Comparison of ENCODE assay signal across 1 cellular context in genomic region chr2:128305555-128306080, GRCh38.
TF ChIP-seq lines count a peak whose summit lies in the region.

No MANE protein-coding gene starts in this region.

TF ChIP-seq in A549, 52 proteins besides CTCF, POLR2A, EP300 and RAD21 (continued from another document):
- TF ChIP-seq, protein P1, sequence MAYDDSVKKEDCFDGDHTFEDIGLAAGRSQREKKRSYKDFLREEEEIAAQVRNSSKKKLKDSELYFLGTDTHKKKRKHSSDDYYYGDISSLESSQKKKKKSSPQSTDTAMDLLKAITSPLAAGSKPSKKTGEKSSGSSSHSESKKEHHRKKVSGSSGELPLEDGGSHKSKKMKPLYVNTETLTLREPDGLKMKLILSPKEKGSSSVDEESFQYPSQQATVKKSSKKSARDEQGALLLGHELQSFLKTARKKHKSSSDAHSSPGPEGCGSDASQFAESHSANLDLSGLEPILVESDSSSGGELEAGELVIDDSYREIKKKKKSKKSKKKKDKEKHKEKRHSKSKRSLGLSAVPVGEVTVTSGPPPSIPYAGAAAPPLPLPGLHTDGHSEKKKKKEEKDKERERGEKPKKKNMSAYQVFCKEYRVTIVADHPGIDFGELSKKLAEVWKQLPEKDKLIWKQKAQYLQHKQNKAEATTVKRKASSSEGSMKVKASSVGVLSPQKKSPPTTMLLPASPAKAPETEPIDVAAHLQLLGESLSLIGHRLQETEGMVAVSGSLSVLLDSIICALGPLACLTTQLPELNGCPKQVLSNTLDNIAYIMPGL (CRISPR knock-in tag; IDR thresholded peaks at IDR 0.05; ENCODE audit: borderline replicate concordance): no peak
- no peak for TF ChIP-seq CBX8 (IDR thresholded peaks at IDR 0.05)
- no peak for TF ChIP-seq MAFK (IDR thresholded peaks at IDR 0.05; ENCODE audit: partially characterized antibody)
- TF ChIP-seq RCOR1 (IDR thresholded peaks at IDR 0.05; ENCODE audit: low read depth, low read length): no peak
- no peak for TF ChIP-seq POLR2AphosphoS2 (conservative IDR thresholded peaks at IDR 0.05; ENCODE audit: low read length)
- TF ChIP-seq, protein P2, sequence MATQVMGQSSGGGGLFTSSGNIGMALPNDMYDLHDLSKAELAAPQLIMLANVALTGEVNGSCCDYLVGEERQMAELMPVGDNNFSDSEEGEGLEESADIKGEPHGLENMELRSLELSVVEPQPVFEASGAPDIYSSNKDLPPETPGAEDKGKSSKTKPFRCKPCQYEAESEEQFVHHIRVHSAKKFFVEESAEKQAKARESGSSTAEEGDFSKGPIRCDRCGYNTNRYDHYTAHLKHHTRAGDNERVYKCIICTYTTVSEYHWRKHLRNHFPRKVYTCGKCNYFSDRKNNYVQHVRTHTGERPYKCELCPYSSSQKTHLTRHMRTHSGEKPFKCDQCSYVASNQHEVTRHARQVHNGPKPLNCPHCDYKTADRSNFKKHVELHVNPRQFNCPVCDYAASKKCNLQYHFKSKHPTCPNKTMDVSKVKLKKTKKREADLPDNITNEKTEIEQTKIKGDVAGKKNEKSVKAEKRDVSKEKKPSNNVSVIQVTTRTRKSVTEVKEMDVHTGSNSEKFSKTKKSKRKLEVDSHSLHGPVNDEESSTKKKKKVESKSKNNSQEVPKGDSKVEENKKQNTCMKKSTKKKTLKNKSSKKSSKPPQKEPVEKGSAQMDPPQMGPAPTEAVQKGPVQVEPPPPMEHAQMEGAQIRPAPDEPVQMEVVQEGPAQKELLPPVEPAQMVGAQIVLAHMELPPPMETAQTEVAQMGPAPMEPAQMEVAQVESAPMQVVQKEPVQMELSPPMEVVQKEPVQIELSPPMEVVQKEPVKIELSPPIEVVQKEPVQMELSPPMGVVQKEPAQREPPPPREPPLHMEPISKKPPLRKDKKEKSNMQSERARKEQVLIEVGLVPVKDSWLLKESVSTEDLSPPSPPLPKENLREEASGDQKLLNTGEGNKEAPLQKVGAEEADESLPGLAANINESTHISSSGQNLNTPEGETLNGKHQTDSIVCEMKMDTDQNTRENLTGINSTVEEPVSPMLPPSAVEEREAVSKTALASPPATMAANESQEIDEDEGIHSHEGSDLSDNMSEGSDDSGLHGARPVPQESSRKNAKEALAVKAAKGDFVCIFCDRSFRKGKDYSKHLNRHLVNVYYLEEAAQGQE (IDR thresholded peaks at IDR 0.05): no peak
- no peak for TF ChIP-seq TFCP2L1 (CRISPR knock-in tag; IDR thresholded peaks at IDR 0.05)
- no peak for TF ChIP-seq HOXB13 (CRISPR knock-in tag; IDR thresholded peaks at IDR 0.05; ENCODE audit: low read depth)
- TF ChIP-seq, protein P3, sequence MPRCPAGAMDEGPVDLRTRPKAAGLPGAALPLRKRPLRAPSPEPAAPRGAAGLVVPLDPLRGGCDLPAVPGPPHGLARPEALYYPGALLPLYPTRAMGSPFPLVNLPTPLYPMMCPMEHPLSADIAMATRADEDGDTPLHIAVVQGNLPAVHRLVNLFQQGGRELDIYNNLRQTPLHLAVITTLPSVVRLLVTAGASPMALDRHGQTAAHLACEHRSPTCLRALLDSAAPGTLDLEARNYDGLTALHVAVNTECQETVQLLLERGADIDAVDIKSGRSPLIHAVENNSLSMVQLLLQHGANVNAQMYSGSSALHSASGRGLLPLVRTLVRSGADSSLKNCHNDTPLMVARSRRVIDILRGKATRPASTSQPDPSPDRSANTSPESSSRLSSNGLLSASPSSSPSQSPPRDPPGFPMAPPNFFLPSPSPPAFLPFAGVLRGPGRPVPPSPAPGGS (IDR thresholded peaks at IDR 0.05): no peak
- TF ChIP-seq JUN (IDR thresholded peaks at IDR 0.05): no peak
- TF ChIP-seq CBX2 (IDR thresholded peaks at IDR 0.05; ENCODE audit: borderline replicate concordance, low read depth): no peak
